In the genomic region with DNA sequence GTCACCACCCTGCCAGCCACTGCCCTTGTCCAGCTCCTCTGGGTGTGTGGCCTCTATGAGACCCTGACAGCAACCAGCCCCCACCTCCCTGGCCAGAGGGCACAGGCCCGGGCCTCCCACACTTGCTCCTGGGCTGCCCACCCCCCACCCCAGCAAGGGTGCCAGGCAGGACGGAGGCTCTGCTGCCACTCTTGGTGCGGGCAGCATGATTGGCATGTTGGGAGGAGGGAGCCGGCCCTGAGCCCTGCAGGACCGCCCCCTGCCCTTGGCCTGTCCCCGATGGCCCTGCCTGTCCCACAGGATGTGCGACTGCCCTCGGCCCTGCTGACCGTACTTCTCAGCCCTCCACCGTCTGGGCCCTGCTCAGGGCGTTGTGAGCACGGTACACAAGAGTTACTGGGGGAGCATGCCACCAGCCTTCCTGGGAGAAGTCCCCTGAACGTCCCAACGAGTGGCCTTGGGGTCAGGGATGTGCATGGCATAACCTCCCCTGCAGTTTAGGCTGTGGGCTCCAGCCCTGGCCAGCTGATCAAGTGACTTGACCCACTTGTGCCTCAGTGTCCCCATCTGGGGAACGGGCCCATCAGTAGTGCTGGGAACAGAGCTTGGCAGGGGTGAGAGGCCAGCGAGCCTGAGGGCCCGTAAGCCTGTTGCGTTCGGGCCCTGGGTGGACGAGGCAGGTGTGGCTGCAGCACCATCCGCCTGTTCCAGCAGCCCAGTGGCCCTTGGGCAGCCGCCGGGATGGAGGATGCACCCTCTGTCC, we compare ENCODE assay signal across 10 cellular contexts. TPM values are rescaled to one million over a fixed set of nuclear protein-coding genes. Genes with fewer than 3 reads are reported as not detected.
A peak's percentile ranks its signal among the peaks of the same experiment; 100 is the strongest.
DNase-seq lines count a peak whose midpoint lies in the region; TF ChIP-seq lines count a peak whose summit lies in the region.
"Had no signal": no experiment of that assay in that cellular context is flagged by ENCODE, and none has a peak within 500 bp of the region (broad histone marks: within the 10 kb centered on the region; RNA-seq: fewer than 3 reads in every experiment).

No MANE protein-coding gene starts in this region.

- DNase-seq in right atrium auricular region (ENCODE audit: low spot score): no peak
- peak; percentile 59 for DNase-seq in stomach
- DNase-seq in superior temporal gyrus (ENCODE audit: extremely low spot score): no peak
- DNase-seq in RPMI8226: no peak
- DNase-seq in activated CD4-positive, alpha-beta T cell treated with anti-CD3 and anti-CD28 coated beads, Interleukin-2, amount 50 U/mL, for 48 hours: no peak
- DNase-seq: COR-L47, NCI-H510A had no signal

- H3K9ac ChIP-seq in OCI-LY1 (ENCODE audit: low read length): no peak overlapping the region

- H3K27ac ChIP-seq in OCI-LY1 (ENCODE audit: low read depth, low read length, poor library complexity, severe bottlenecking): no peak overlapping the region
- H3K27ac ChIP-seq in right atrium auricular region: peak overlapping the region; percentile 89 to 91
- H3K27ac ChIP-seq in stomach: peak overlapping the region; percentile 55 to 78 (median 67)

- H3K36me3 ChIP-seq in OCI-LY1 (ENCODE audit: insufficient read depth, low read length) (no peaks in the 10 kb centered on the region), right atrium auricular region (peaks cover 5% of the 10 kb centered on the region), stomach (peaks cover 0 to 24% (median 5%) of the 10 kb centered on the region in 4 donors)

- intact Hi-C loops in stomach (cut with DNase I; ENCODE audit: low total_unique reads): no loop called here

- H4K20me1 ChIP-seq in OCI-LY1 (ENCODE audit: insufficient read depth, low read length): no peaks in the 10 kb centered on the region

- H2AFZ ChIP-seq in OCI-LY1 (ENCODE audit: low read length): no peak overlapping the region

- TF ChIP-seq CTCF in OCI-LY1 (IDR thresholded peaks at IDR 0.05; ENCODE audit: low read length) (no peak), right atrium auricular region (IDR thresholded peaks at IDR 0.05) (no peak), stomach (IDR thresholded peaks at IDR 0.05) (no peak)

- 0 out of 2 replicates have a peak overlapping the region, but pooled peaks have one; percentile 53 for H3K4me2 ChIP-seq in OCI-LY1 (ENCODE audit: low read length)

- H3K27me3 ChIP-seq in OCI-LY1 (ENCODE audit: insufficient read depth, low read length) (peaks cover 17% of the 10 kb centered on the region), right atrium auricular region (no peaks in the 10 kb centered on the region), stomach (no peaks in the 10 kb centered on the region)

- H3F3A ChIP-seq in OCI-LY1 (ENCODE audit: insufficient read depth, low read length): no peaks in the 10 kb centered on the region

- no peak for TF ChIP-seq EP300 in stomach (IDR thresholded peaks at IDR 0.05)

- WGBS in stomach, 5 donors: 48 to 66% (median 57%) methylated on average over 4 to 23 of the region's 23 CpGs

- no peaks in the 10 kb centered on the region for H3K79me2 ChIP-seq in OCI-LY1 (ENCODE audit: insufficient read depth, low read length)

- no peaks in the 10 kb centered on the region for H3K9me2 ChIP-seq in OCI-LY1 (ENCODE audit: low read depth, low read length)

- H3K4me3 ChIP-seq in OCI-LY1 (ENCODE audit: low read depth, low read length, poor library complexity, severe bottlenecking) (no peak overlapping the region), right atrium auricular region (peak overlapping the region in 1 of 2 donors; percentile 54), stomach (peak overlapping the region; percentile 47 to 60 (median 50))

- TF ChIP-seq POLR2A in stomach (IDR thresholded peaks at IDR 0.05): no peak

- H3K4me1 ChIP-seq in OCI-LY1 (ENCODE audit: insufficient read depth, low read length, severe bottlenecking) (no peaks in the 10 kb centered on the region), right atrium auricular region (peaks cover 0 to 84% of the 10 kb centered on the region in 2 donors), stomach (peaks cover 36 to 57% (median 52%) of the 10 kb centered on the region in 4 donors)

- H3K9me3 ChIP-seq in OCI-LY1 (ENCODE audit: low read length): no peaks in the 10 kb centered on the region
- H3K9me3 ChIP-seq in right atrium auricular region: no peaks in the 10 kb centered on the region
- no peaks in the 10 kb centered on the region for H3K9me3 ChIP-seq in stomach

RNA-seq across cellular contexts. Expression of gene GPSM1, which starts 16.0 kb away (rescaled TPM):
- total RNA-seq in right atrium auricular region: 10 to 100 TPM; 39.4 to 44.5 TPM
- total RNA-seq in stomach: 10 to 100 TPM in 3 of 5 donors, 1 to 10 TPM in 2; 3.5 to 16.5 (median 14.6) TPM
- polyA plus RNA-seq in stomach: 10 to 100 TPM in 1 of 3 donors, 1 to 10 TPM in 2; 6.3 to 17.4 (median 9.6) TPM

RNA-seq across cellular contexts. Expression of gene DNLZ, which starts 20.2 kb away (rescaled TPM):
- total RNA-seq in right atrium auricular region (10 to 100 TPM; 15.4 to 36.6 TPM), stomach (10 to 100 TPM in 1 of 5 donors, 1 to 10 TPM in 3, not detected in 1; 1.3 to 10.1 (median 7.4) TPM)
- polyA plus RNA-seq in stomach: 10 to 100 TPM; 13.9 to 16.8 (median 15.0) TPM

RNA-seq across cellular contexts. Expression of gene CARD9, which starts 30.2 kb away (rescaled TPM):
- total RNA-seq in right atrium auricular region (1 to 10 TPM in 1 of 2 donors, under 1 TPM in 1; 0.15 to 1.1 TPM), stomach (1 to 10 TPM in 3 of 5 donors, under 1 TPM in 1, not detected in 1; 0.92 to 8.2 (median 1.6) TPM)
- 1 to 10 TPM in 2 of 3 donors, under 1 TPM in 1; 0.92 to 2.0 (median 1.1) TPM for polyA plus RNA-seq in stomach

RNA-seq across cellular contexts. Expression of gene CCDC187, which starts 39.4 kb away (rescaled TPM):
- not detected for total RNA-seq in right atrium auricular region
- 1 to 10 TPM in 2 of 5 donors, under 1 TPM in 2, not detected in 1; 0.45 to 2.8 (median 1.7) TPM for total RNA-seq in stomach
- polyA plus RNA-seq in stomach: under 1 TPM; 0.12 to 0.31 (median 0.18) TPM
- total RNA-seq: activated CD8-positive, alpha-beta memory T cell treated with anti-CD3 and anti-CD28 coated beads for 36 hours; myocyte had no signal

RNA-seq across cellular contexts. Expression of gene SNAPC4, which starts 56.7 kb away (rescaled TPM):
- 1 to 10 TPM; 2.5 to 4.4 TPM for total RNA-seq in right atrium auricular region
- 10 to 100 TPM in 1 of 5 donors, 1 to 10 TPM in 4; 1.8 to 58.2 (median 5.8) TPM for total RNA-seq in stomach
- 1 to 10 TPM; 2.9 to 4.6 (median 4.1) TPM for polyA plus RNA-seq in stomach
